In genomic region chr22:37222440-37222971, GRCh38 we compare ENCODE assay signal across 10 cellular contexts. TPM values are rescaled to one million over a fixed set of nuclear protein-coding genes. Genes with fewer than 3 reads are reported as not detected.
DNase-seq lines count a peak whose midpoint lies in the region; ATAC-seq lines count a peak whose summit lies in the region.
"Had no signal": no experiment of that assay in that cellular context is flagged by ENCODE, and none has a peak within 500 bp of the region (broad histone marks: within the 10 kb centered on the region; RNA-seq: fewer than 3 reads in every experiment).

No MANE protein-coding gene starts in this region.

- H3K9me3 Mint-ChIP-seq in naive thymus-derived CD4-positive, alpha-beta T cell = peaks cover 0 to 8% (median 2%) of the 10 kb centered on the region in 11 donors

- H3K27ac ChIP-seq in naive thymus-derived CD4-positive, alpha-beta T cell (ENCODE audit: low read depth, low read length) = peak overlapping the region; percentile 77

- peak overlapping the region; percentile 79 to 99 (median 95) for H3K27ac Mint-ChIP-seq in naive thymus-derived CD4-positive, alpha-beta T cell

- H3K4me3 Mint-ChIP-seq in naive thymus-derived CD4-positive, alpha-beta T cell = peak overlapping the region; percentile 69 to 86 (median 79)

- H3K27me3 Mint-ChIP-seq in naive thymus-derived CD4-positive, alpha-beta T cell = no peaks in the 10 kb centered on the region

- peaks cover 19 to 77% (median 39%) of the 10 kb centered on the region in 5 donors for H3K36me3 Mint-ChIP-seq in naive thymus-derived CD4-positive, alpha-beta T cell

- H3K9me3 ChIP-seq in naive thymus-derived CD4-positive, alpha-beta T cell (ENCODE audit: control insufficient read depth in 2 of 3, low read length in 3 of 3) = no peaks in the 10 kb centered on the region

- peaks cover 5 to 31% (median 16%) of the 10 kb centered on the region in 3 experiments for H3K36me3 ChIP-seq in naive thymus-derived CD4-positive, alpha-beta T cell (ENCODE audit: control insufficient read depth in 2 of 3, insufficient read depth in 3 of 3, low read length in 3 of 3)

- H3K4me1 Mint-ChIP-seq in naive thymus-derived CD4-positive, alpha-beta T cell = peaks cover 63 to 92% (median 87%) of the 10 kb centered on the region in 7 donors

- peaks cover 74 to 86% of the 10 kb centered on the region in 2 donors for H3K4me1 ChIP-seq in naive thymus-derived CD4-positive, alpha-beta T cell (ENCODE audit: control insufficient read depth in 2 of 2, insufficient read depth in 2 of 2, low read length in 2 of 2)

- ATAC-seq in naive thymus-derived CD4-positive, alpha-beta T cell = peak; percentile 45
- ATAC-seq in HG03521 (IDR thresholded peaks at IDR 0.05; ENCODE audit: unreplicated experiment) = no peak

- intact Hi-C loops in naive thymus-derived CD4-positive, alpha-beta T cell (cut with micrococcal nuclease) = loop anchor here in 1 of 2 donors (10.0 kb wide), 1 partner anchor 452 kb away; the partner anchor contains the start of gene LGALS1

- DNase-seq in Jurkat, Clone E6-1 (ENCODE audit: low read depth, low spot score) = peak; percentile 83
- peak; percentile 72 for DNase-seq in activated CD4-positive, alpha-beta T cell treated with anti-CD3 and anti-CD28 coated beads for 48 hours
- DNase-seq in naive thymus-derived CD4-positive, alpha-beta T cell = peak in 6 of 9 donors; percentile 54 to 72 (median 64)
- no peak for DNase-seq in RKO (ENCODE audit: low spot score)
- DNase-seq in 8988T = no peak
- DNase-seq: Karpas-422, NCI-H69 had no signal

- CTCF ChIA-PET in naive thymus-derived CD4-positive, alpha-beta T cell (lab: Charles Lee) = interaction anchor here (0.7 to 1.7 kb wide), 9 partner anchors 13 to 234 kb away, joined by 3 to 10 read pairs (median 3); no protein-coding TSS in a partner anchor

- no peak overlapping the region for H3K4me3 ChIP-seq in Jurkat, Clone E6-1 (ENCODE audit: low read length)
- H3K4me3 ChIP-seq in naive thymus-derived CD4-positive, alpha-beta T cell (ENCODE audit: low read length) = peak overlapping the region; percentile 41

- POLR2A ChIA-PET in naive thymus-derived CD4-positive, alpha-beta T cell (lab: Charles Lee) = interaction anchor here (0.6 to 22.1 kb wide), 11 partner anchors 9 to 100 kb away, joined by 3 to 335 read pairs (median 5); partner anchors contain the start of gene RAC2

- no peaks in the 10 kb centered on the region for H3K27me3 ChIP-seq in naive thymus-derived CD4-positive, alpha-beta T cell (ENCODE audit: control insufficient read depth in 2 of 2, insufficient read depth in 2 of 2, low read length in 2 of 2)

RNA-seq across cellular contexts. Expression of gene SSTR3, which starts 10.2 kb away (rescaled TPM):
- polyA plus RNA-seq in Jurkat, Clone E6-1 (2012; ENCODE audit: insufficient read depth, insufficient read length) = not detected
- 10 to 100 TPM in 2 of 5 experiments, 1 to 10 TPM in 3; 3.9 to 30.4 (median 6.4) TPM for total RNA-seq in naive thymus-derived CD4-positive, alpha-beta T cell
- polyA plus RNA-seq in naive thymus-derived CD4-positive, alpha-beta T cell = 1 to 10 TPM; 5.8 to 9.5 TPM
- total RNA-seq: Daoy, glomerular endothelial cell had no signal

RNA-seq across cellular contexts. Expression of gene RAC2, which starts 21.6 kb away (rescaled TPM):
- polyA plus RNA-seq in Jurkat, Clone E6-1 (2012; ENCODE audit: insufficient read depth, insufficient read length) = 314 TPM
- total RNA-seq in naive thymus-derived CD4-positive, alpha-beta T cell = 100 to 1,000 TPM; 263 to 886 (median 301) TPM
- 100 to 1,000 TPM; 838 to 852 TPM for polyA plus RNA-seq in naive thymus-derived CD4-positive, alpha-beta T cell

RNA-seq across cellular contexts. Expression of gene C1QTNF6, which starts 34.5 kb away (rescaled TPM):
- 5.0 TPM for polyA plus RNA-seq in Jurkat, Clone E6-1 (2012; ENCODE audit: insufficient read depth, insufficient read length)
- 10 to 100 TPM; 12.4 to 27.6 (median 20.2) TPM for total RNA-seq in naive thymus-derived CD4-positive, alpha-beta T cell
- 1 to 10 TPM; 1.1 to 2.4 TPM for polyA plus RNA-seq in naive thymus-derived CD4-positive, alpha-beta T cell

RNA-seq across cellular contexts. Expression of gene CYTH4, which starts 59.8 kb away (rescaled TPM):
- 1.7 TPM for polyA plus RNA-seq in Jurkat, Clone E6-1 (2012; ENCODE audit: insufficient read depth, insufficient read length)
- 100 to 1,000 TPM; 123 to 227 (median 214) TPM for total RNA-seq in naive thymus-derived CD4-positive, alpha-beta T cell
- polyA plus RNA-seq in naive thymus-derived CD4-positive, alpha-beta T cell = 10 to 100 TPM; 49.5 to 71.1 TPM

Comparison
In these comparisons a context has a peak if more than half of its experiments do, and no peak if none do; other contexts are left out.
1. DNase-seq: peak in Jurkat, Clone E6-1 (single experiment), activated CD4-positive, alpha-beta T cell treated with anti-CD3 and anti-CD28 coated beads for 48 hours (single experiment) and naive thymus-derived CD4-positive, alpha-beta T cell (6 of 9); none in RKO (single experiment) and 8988T (single experiment).